ENCODE assay signal across 13 cellular contexts in the genomic region with DNA sequence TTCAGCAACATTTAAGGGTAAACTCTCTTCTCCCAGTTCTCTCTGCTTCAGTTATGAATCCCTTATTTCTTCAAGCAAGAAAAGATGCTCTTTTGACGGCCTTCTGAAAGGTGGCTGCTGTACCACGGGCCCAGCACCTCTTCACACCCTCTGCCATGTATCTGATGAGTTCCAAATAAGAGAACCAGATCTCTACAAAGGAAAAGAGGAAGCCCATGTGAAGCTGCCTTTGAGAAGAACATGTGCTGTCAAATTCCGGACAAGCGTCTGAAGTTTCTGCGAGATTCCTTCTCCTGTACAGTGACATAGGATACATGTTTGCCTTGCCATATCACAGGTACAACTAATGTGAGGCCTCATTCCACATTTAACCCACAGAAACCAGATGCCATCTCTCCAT. TPM values are rescaled to one million over a fixed set of nuclear protein-coding genes. Genes with fewer than 3 reads are reported as not detected.
DNase-seq lines count a peak whose midpoint lies in the region; ATAC-seq lines count a peak whose summit lies in the region.
"Had no signal": no experiment of that assay in that cellular context is flagged by ENCODE, and none has a peak within 500 bp of the region (broad histone marks: within the 10 kb centered on the region; RNA-seq: fewer than 3 reads in every experiment).

No MANE protein-coding gene starts in this region.

- peaks cover 0 to 12% (median 0%) of the 10 kb centered on the region in 11 experiments; a peak in 4 of 22 replicates for H3K9me3 ChIP-seq in BLaER1 treated with 17β-estradiol and CSF1 and Interleukin-3, amounts not matched to agents 10 nM and 100 nM (replicated peaks in 1 of 11)
- no peaks in the 10 kb centered on the region for H3K9me3 ChIP-seq in CD8-positive, alpha-beta memory T cell (ENCODE audit: low read length)
- H3K9me3 ChIP-seq in naive thymus-derived CD4-positive, alpha-beta T cell (ENCODE audit: control insufficient read depth in 2 of 3, low read length in 3 of 3): no peaks in the 10 kb centered on the region
- H3K9me3 ChIP-seq: BLaER1, prostate gland had no signal

- peaks cover 0 to 8% (median 4%) of the 10 kb centered on the region in 3 donors for H3K36me3 Mint-ChIP-seq in CD8-positive, alpha-beta memory T cell
- H3K36me3 Mint-ChIP-seq in naive thymus-derived CD4-positive, alpha-beta T cell: peaks cover 0 to 32% (median 4%) of the 10 kb centered on the region in 5 donors

- ATAC-seq in naive thymus-derived CD4-positive, alpha-beta T cell: no peak
- no peak for ATAC-seq in HG03457 (IDR thresholded peaks at IDR 0.05; ENCODE audit: unreplicated experiment)

- no peaks in the 10 kb centered on the region for H4K20me1 ChIP-seq in BLaER1 treated with 17β-estradiol and CSF1 and Interleukin-3, amounts not matched to agents 10 nM and 100 nM

- peak overlapping the region; percentile 81 to 95 (median 88); a peak in 19 of 22 replicates for H3K4me2 ChIP-seq in BLaER1 treated with 17β-estradiol and CSF1 and Interleukin-3, amounts not matched to agents 10 nM and 100 nM

- H3K36me3 ChIP-seq in BLaER1 treated with 17β-estradiol and CSF1 and Interleukin-3, amounts not matched to agents 10 nM and 100 nM: peaks cover 0 to 15% (median 0%) of the 10 kb centered on the region in 11 experiments; a peak in 3 of 22 replicates
- H3K36me3 ChIP-seq in CD8-positive, alpha-beta memory T cell (ENCODE audit: insufficient read depth, low read length): no peaks in the 10 kb centered on the region
- H3K36me3 ChIP-seq in naive thymus-derived CD4-positive, alpha-beta T cell (ENCODE audit: control insufficient read depth in 2 of 3, insufficient read depth in 3 of 3, low read length in 3 of 3): peaks cover 0 to 5% (median 0%) of the 10 kb centered on the region in 3 experiments
- H3K36me3 ChIP-seq: BLaER1, prostate gland had no signal

- POLR2A ChIA-PET in CD8-positive, alpha-beta memory T cell (lab: Charles Lee): interaction anchor here (1.5 kb wide), 1 partner anchor 18 kb away, joined by 5 read pairs; no protein-coding TSS in a partner anchor
- POLR2A ChIA-PET in naive thymus-derived CD4-positive, alpha-beta T cell (lab: Charles Lee): interaction anchor here (0.9 to 1.1 kb wide), 2 partner anchors 12 to 17 kb away, joined by 3 read pairs; no protein-coding TSS in a partner anchor

- peak overlapping the region in 1 of 10 experiments; percentile 12; a peak in 1 of 20 replicates for H3K4me3 ChIP-seq in BLaER1 treated with 17β-estradiol and CSF1 and Interleukin-3, amounts not matched to agents 10 nM and 100 nM
- H3K4me3 ChIP-seq in CD8-positive, alpha-beta memory T cell (ENCODE audit: low read length): no peak overlapping the region
- no peak overlapping the region for H3K4me3 ChIP-seq in naive thymus-derived CD4-positive, alpha-beta T cell (ENCODE audit: low read length)
- H3K4me3 ChIP-seq: BLaER1, prostate gland had no signal

- H3K27ac Mint-ChIP-seq in CD8-positive, alpha-beta memory T cell: peak overlapping the region; percentile 61 to 98 (median 95)
- H3K27ac Mint-ChIP-seq in naive thymus-derived CD4-positive, alpha-beta T cell: peak overlapping the region; percentile 53 to 95 (median 93)
- H3K27ac Mint-ChIP-seq: mesothelial cell of epicardium had no signal

- no peaks in the 10 kb centered on the region for H3K27me3 Mint-ChIP-seq in CD8-positive, alpha-beta memory T cell
- H3K27me3 Mint-ChIP-seq in naive thymus-derived CD4-positive, alpha-beta T cell: peaks cover 0 to 3% (median 0%) of the 10 kb centered on the region in 5 donors

- H3K4me3 Mint-ChIP-seq in CD8-positive, alpha-beta memory T cell: peak overlapping the region in 2 of 7 donors; percentile 6 to 9
- peak overlapping the region in 4 of 10 donors; percentile 5 to 78 (median 22) for H3K4me3 Mint-ChIP-seq in naive thymus-derived CD4-positive, alpha-beta T cell
- H3K4me3 Mint-ChIP-seq: mesothelial cell of epicardium had no signal

- intact Hi-C loops in naive thymus-derived CD4-positive, alpha-beta T cell (cut with micrococcal nuclease): no loop called here

- H3K4me1 Mint-ChIP-seq in CD8-positive, alpha-beta memory T cell: peaks cover 79 to 90% (median 86%) of the 10 kb centered on the region in 3 donors
- H3K4me1 Mint-ChIP-seq in naive thymus-derived CD4-positive, alpha-beta T cell: peaks cover 57 to 92% (median 83%) of the 10 kb centered on the region in 7 donors

- H3K9me3 Mint-ChIP-seq in CD8-positive, alpha-beta memory T cell: no peaks in the 10 kb centered on the region
- no peaks in the 10 kb centered on the region for H3K9me3 Mint-ChIP-seq in naive thymus-derived CD4-positive, alpha-beta T cell
- H3K9me3 Mint-ChIP-seq: mesothelial cell of epicardium had no signal

- peaks cover 28 to 98% (median 70%) of the 10 kb centered on the region in 10 experiments for H3K4me1 ChIP-seq in BLaER1 treated with 17β-estradiol and CSF1 and Interleukin-3, amounts not matched to agents 10 nM and 100 nM
- peaks cover 84% of the 10 kb centered on the region for H3K4me1 ChIP-seq in CD8-positive, alpha-beta memory T cell (ENCODE audit: insufficient read depth, low read length)
- H3K4me1 ChIP-seq in naive thymus-derived CD4-positive, alpha-beta T cell (ENCODE audit: control insufficient read depth in 2 of 2, insufficient read depth in 2 of 2, low read length in 2 of 2): peaks cover 71 to 72% of the 10 kb centered on the region in 2 donors
- H3K4me1 ChIP-seq: prostate gland had no signal

- DNase-seq in CD8-positive, alpha-beta memory T cell: no peak
- DNase-seq in activated CD8-positive, alpha-beta memory T cell treated with anti-CD3 and anti-CD28 coated beads, Interleukin-2, amount 50 U/mL, for 48 hours: peak; percentile 40
- no peak for DNase-seq in naive thymus-derived CD4-positive, alpha-beta T cell
- DNase-seq in RPMI8226 (no peak), NCI-H146 (lab: John Stamatoyannopoulos, UW) (no peak), retina (no peak)
- DNase-seq: NCI-H2029, SHP77 treated with DMSO at 0.1 percent for 48 hours had no signal

- H3K27ac ChIP-seq in BLaER1 treated with 17β-estradiol and CSF1 and Interleukin-3, amounts not matched to agents 10 nM and 100 nM: peak overlapping the region in 8 of 11 experiments; percentile 72 to 92 (median 82); a peak in 15 of 22 replicates
- no peak overlapping the region for H3K27ac ChIP-seq in CD8-positive, alpha-beta memory T cell (ENCODE audit: low read depth, low read length)
- H3K27ac ChIP-seq in naive thymus-derived CD4-positive, alpha-beta T cell (ENCODE audit: low read depth, low read length): peak overlapping the region; percentile 77
- H3K27ac ChIP-seq: BLaER1, prostate gland had no signal

- peak overlapping the region in 3 of 11 experiments; percentile 66 to 80 (median 74); a peak in 4 of 22 replicates for H3K9ac ChIP-seq in BLaER1 treated with 17β-estradiol and CSF1 and Interleukin-3, amounts not matched to agents 10 nM and 100 nM
- H3K9ac ChIP-seq: BLaER1 had no signal

- CTCF ChIA-PET in CD8-positive, alpha-beta memory T cell (lab: Charles Lee): interaction anchor here (0.9 to 2.0 kb wide), 3 partner anchors 8 to 76 kb away, joined by 3 to 9 read pairs (median 5); partner anchors contain the start of gene SH3BP5
- CTCF ChIA-PET in naive thymus-derived CD4-positive, alpha-beta T cell (lab: Charles Lee): no interaction called here

- peaks cover 0 to 75% (median 60%) of the 10 kb centered on the region in 11 experiments; a peak in 17 of 22 replicates for H3K27me3 ChIP-seq in BLaER1 treated with 17β-estradiol and CSF1 and Interleukin-3, amounts not matched to agents 10 nM and 100 nM
- no peaks in the 10 kb centered on the region for H3K27me3 ChIP-seq in CD8-positive, alpha-beta memory T cell (ENCODE audit: insufficient read depth, low read length, poor library complexity, severe bottlenecking)
- no peaks in the 10 kb centered on the region for H3K27me3 ChIP-seq in naive thymus-derived CD4-positive, alpha-beta T cell (ENCODE audit: control insufficient read depth in 2 of 2, insufficient read depth in 2 of 2, low read length in 2 of 2)

RNA-seq across cellular contexts. Expression of gene SH3BP5, which starts 59.2 kb away (rescaled TPM):
- 10 to 100 TPM; 14.2 to 15.5 TPM for total RNA-seq in CD8-positive, alpha-beta memory T cell
- 84.3 TPM for polyA plus RNA-seq in CD8-positive, alpha-beta memory T cell
- 10 to 100 TPM; 18.5 to 64.7 (median 39.5) TPM for total RNA-seq in naive thymus-derived CD4-positive, alpha-beta T cell
- polyA plus RNA-seq in naive thymus-derived CD4-positive, alpha-beta T cell: 10 to 100 TPM; 38.2 to 49.6 TPM
